ENCODE assay signal across 2 cellular contexts in the genomic region with DNA sequence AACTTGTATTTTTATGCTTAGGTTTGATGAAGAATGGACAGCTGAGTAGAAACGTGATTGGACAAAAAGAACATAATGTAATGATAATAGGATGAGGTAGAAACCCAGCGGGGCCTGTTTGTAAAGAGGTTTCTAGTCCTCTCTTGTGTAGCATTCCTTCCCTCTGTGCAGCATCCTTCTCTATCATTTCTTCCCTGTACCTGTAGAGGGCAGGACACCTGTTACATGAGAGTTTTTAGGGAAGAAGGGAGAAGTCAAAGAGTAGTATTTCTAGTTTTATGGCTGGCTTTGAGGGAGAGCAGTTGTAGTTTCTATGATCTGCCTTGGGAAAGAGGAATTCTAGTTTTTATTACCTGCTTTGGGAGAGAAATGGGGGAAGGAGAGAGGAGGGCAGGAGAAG.
TF ChIP-seq lines count a peak whose summit lies in the region.

No MANE protein-coding gene starts in this region.

TF ChIP-seq in HCT116, 20 proteins besides CTCF, POLR2A, EP300 and RAD21:
- TF ChIP-seq SP1 (IDR thresholded peaks at IDR 0.05; ENCODE audit: low read depth) (no peak), ZNF274 (IDR thresholded peaks at IDR 0.05; ENCODE audit: low read depth, low read length) (no peak), EGR1 (IDR thresholded peaks at IDR 0.05; ENCODE audit: low read depth) (no peak), EZH2 (IDR thresholded peaks at IDR 0.05) (no peak), YY1 (IDR thresholded peaks at IDR 0.05; ENCODE audit: extremely low read depth, insufficient replicate concordance, low read depth, low read length) (no peak), JUND (IDR thresholded peaks at IDR 0.05) (no peak), EZH2phosphoT487 (IDR thresholded peaks at IDR 0.05; ENCODE audit: borderline replicate concordance) (no peak), ELF1 (IDR thresholded peaks at IDR 0.05; ENCODE audit: borderline replicate concordance, low read depth) (no peak), POLR2AphosphoS5 (IDR thresholded peaks at IDR 0.05; ENCODE audit: low read depth, low read length) (no peak), CBX3 (IDR thresholded peaks at IDR 0.05; ENCODE audit: low read depth) (no peak), ZFX (IDR thresholded peaks at IDR 0.05) (no peak), ATF3 (IDR thresholded peaks at IDR 0.05) (no peak), FOSL1 (IDR thresholded peaks at IDR 0.05; ENCODE audit: low read depth) (no peak), CEBPB (IDR thresholded peaks at IDR 0.05; ENCODE audit: low read depth) (no peak), SRF (IDR thresholded peaks at IDR 0.05; ENCODE audit: low read depth) (no peak), SIN3A (IDR thresholded peaks at IDR 0.05; ENCODE audit: low read depth) (no peak), ZBTB33 (IDR thresholded peaks at IDR 0.05; ENCODE audit: extremely low read depth, insufficient replicate concordance, low read length) (no peak), TCF7L2 (IDR thresholded peaks at IDR 0.05; ENCODE audit: borderline replicate concordance, extremely low read depth, insufficient read depth, insufficient read length) (no peak)
- TF ChIP-seq, protein P1, sequence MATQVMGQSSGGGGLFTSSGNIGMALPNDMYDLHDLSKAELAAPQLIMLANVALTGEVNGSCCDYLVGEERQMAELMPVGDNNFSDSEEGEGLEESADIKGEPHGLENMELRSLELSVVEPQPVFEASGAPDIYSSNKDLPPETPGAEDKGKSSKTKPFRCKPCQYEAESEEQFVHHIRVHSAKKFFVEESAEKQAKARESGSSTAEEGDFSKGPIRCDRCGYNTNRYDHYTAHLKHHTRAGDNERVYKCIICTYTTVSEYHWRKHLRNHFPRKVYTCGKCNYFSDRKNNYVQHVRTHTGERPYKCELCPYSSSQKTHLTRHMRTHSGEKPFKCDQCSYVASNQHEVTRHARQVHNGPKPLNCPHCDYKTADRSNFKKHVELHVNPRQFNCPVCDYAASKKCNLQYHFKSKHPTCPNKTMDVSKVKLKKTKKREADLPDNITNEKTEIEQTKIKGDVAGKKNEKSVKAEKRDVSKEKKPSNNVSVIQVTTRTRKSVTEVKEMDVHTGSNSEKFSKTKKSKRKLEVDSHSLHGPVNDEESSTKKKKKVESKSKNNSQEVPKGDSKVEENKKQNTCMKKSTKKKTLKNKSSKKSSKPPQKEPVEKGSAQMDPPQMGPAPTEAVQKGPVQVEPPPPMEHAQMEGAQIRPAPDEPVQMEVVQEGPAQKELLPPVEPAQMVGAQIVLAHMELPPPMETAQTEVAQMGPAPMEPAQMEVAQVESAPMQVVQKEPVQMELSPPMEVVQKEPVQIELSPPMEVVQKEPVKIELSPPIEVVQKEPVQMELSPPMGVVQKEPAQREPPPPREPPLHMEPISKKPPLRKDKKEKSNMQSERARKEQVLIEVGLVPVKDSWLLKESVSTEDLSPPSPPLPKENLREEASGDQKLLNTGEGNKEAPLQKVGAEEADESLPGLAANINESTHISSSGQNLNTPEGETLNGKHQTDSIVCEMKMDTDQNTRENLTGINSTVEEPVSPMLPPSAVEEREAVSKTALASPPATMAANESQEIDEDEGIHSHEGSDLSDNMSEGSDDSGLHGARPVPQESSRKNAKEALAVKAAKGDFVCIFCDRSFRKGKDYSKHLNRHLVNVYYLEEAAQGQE (IDR thresholded peaks at IDR 0.05; ENCODE audit: low read depth): no peak
- TF ChIP-seq, protein P2, sequence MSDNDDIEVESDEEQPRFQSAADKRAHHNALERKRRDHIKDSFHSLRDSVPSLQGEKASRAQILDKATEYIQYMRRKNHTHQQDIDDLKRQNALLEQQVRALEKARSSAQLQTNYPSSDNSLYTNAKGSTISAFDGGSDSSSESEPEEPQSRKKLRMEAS (IDR thresholded peaks at IDR 0.05): no peak
TF ChIP-seq in HCT116: peak in this region for 0.

TF ChIP-seq in WTC11, 78 proteins besides CTCF, POLR2A, EP300 and RAD21:
- TF ChIP-seq MLX (CRISPR knock-in tag; IDR thresholded peaks at IDR 0.05) (no peak), NFYB (CRISPR knock-in tag; conservative IDR thresholded peaks at IDR 0.05; ENCODE audit: low read depth) (no peak), RELA (CRISPR knock-in tag; IDR thresholded peaks at IDR 0.05; ENCODE audit: borderline replicate concordance) (no peak), STAT6 (CRISPR knock-in tag; conservative IDR thresholded peaks at IDR 0.05; ENCODE audit: low read depth) (no peak), ZNF317 (CRISPR knock-in tag; IDR thresholded peaks at IDR 0.05; ENCODE audit: borderline replicate concordance, low read depth) (no peak), PREB (CRISPR knock-in tag; IDR thresholded peaks at IDR 0.05; ENCODE audit: borderline replicate concordance) (no peak), ZNF396 (CRISPR knock-in tag; IDR thresholded peaks at IDR 0.05; ENCODE audit: borderline replicate concordance) (no peak), CREM (CRISPR knock-in tag; IDR thresholded peaks at IDR 0.05) (no peak), GRHL2 (CRISPR knock-in tag; IDR thresholded peaks at IDR 0.05; ENCODE audit: insufficient replicate concordance, severe bottlenecking) (no peak), TEAD1 (CRISPR knock-in tag; IDR thresholded peaks at IDR 0.05) (no peak), SMAD4 (CRISPR knock-in tag; IDR thresholded peaks at IDR 0.05) (no peak), IRF1 (CRISPR knock-in tag; IDR thresholded peaks at IDR 0.05) (no peak), RORB (CRISPR knock-in tag; IDR thresholded peaks at IDR 0.05) (no peak), KAT7 (CRISPR knock-in tag; IDR thresholded peaks at IDR 0.05; ENCODE audit: borderline replicate concordance) (no peak)
- TF ChIP-seq, protein P3, sequence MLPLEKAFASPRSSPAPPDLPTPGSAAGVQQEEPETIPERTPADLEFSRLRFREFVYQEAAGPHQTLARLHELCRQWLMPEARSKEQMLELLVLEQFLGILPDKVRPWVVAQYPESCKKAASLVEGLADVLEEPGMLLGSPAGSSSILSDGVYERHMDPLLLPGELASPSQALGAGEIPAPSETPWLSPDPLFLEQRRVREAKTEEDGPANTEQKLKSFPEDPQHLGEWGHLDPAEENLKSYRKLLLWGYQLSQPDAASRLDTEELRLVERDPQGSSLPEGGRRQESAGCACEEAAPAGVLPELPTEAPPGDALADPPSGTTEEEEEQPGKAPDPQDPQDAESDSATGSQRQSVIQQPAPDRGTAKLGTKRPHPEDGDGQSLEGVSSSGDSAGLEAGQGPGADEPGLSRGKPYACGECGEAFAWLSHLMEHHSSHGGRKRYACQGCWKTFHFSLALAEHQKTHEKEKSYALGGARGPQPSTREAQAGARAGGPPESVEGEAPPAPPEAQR (CRISPR knock-in tag; IDR thresholded peaks at IDR 0.05): no peak
- TF ChIP-seq, protein P4, sequence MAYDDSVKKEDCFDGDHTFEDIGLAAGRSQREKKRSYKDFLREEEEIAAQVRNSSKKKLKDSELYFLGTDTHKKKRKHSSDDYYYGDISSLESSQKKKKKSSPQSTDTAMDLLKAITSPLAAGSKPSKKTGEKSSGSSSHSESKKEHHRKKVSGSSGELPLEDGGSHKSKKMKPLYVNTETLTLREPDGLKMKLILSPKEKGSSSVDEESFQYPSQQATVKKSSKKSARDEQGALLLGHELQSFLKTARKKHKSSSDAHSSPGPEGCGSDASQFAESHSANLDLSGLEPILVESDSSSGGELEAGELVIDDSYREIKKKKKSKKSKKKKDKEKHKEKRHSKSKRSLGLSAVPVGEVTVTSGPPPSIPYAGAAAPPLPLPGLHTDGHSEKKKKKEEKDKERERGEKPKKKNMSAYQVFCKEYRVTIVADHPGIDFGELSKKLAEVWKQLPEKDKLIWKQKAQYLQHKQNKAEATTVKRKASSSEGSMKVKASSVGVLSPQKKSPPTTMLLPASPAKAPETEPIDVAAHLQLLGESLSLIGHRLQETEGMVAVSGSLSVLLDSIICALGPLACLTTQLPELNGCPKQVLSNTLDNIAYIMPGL (CRISPR knock-in tag; IDR thresholded peaks at IDR 0.05): no peak
- TF ChIP-seq, protein P5, sequence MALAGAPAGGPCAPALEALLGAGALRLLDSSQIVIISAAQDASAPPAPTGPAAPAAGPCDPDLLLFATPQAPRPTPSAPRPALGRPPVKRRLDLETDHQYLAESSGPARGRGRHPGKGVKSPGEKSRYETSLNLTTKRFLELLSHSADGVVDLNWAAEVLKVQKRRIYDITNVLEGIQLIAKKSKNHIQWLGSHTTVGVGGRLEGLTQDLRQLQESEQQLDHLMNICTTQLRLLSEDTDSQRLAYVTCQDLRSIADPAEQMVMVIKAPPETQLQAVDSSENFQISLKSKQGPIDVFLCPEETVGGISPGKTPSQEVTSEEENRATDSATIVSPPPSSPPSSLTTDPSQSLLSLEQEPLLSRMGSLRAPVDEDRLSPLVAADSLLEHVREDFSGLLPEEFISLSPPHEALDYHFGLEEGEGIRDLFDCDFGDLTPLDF (CRISPR knock-in tag; IDR thresholded peaks at IDR 0.05): no peak
